8 cellular contexts compared by ENCODE assay signal in the genomic region with DNA sequence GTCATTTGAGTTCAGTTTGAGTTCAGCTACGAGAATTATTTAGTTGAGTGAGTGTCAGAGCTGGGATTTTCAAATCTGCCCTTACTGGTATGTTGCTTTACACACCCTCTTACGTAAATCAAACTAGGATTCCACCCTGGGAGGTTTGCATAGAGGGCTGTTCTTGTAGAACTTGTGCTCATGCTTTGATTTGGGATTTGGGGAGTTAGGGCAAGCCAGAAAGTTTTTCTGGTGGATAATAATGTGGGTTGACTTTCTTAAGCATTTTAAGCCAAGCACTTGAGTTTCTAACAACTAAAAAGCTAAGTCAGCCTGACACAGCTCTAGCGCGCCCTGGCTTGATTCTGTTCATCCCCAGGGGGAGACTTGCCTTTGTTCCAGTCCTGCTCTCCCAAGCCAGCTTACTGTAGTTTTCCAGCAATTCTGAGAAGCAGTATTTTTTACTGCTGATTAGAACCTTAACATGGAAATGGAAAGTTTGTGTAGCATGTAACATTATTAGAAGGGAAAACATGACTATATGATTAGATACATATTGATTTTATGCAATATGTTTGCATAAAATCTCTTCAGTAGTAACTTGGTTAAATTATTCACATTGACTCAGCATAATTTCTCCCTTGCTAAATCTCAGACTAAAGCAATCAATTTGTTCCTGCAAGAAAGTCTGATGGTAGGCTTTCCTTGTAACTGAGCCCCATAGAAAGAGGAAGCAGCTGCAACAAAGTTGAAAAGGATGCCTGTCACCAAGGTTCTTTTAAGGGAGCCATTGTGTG. TPM values are rescaled to one million over a fixed set of nuclear protein-coding genes. Genes with fewer than 3 reads are reported as not detected.
DNase-seq lines count a peak whose midpoint lies in the region; ATAC-seq, FAIRE-seq and TF ChIP-seq lines count a peak whose summit lies in the region.

No MANE protein-coding gene starts in this region.

- H3K27ac ChIP-seq in psoas muscle, result peak overlapping the region; percentile 58

- ATAC-seq in activated T-cell treated with anti-CD3 and anti-CD28 coated beads, Interleukin-2, amount 50 U/mL, for 72 hours (replicated peaks in 1 of 2), result no peak
- ATAC-seq in T-helper 17 cell (peak; percentile 35), psoas muscle (peak in 2 of 4 donors; percentile 66 to 73), GM18498 (IDR thresholded peaks at IDR 0.05; ENCODE audit: unreplicated experiment) (no peak)

- intact Hi-C loops in psoas muscle (cut with DNase I), result no loop called here

- peaks cover 10% of the 10 kb centered on the region for H3K4me1 Mint-ChIP-seq in activated T-cell treated with anti-CD3 and anti-CD28 coated beads, Interleukin-2, amount 50 U/mL, for 24 hours (ENCODE audit: low read depth)
- H3K4me1 Mint-ChIP-seq in activated T-cell treated with anti-CD3 and anti-CD28 coated beads, Interleukin-2, amount 50 U/mL, for 72 hours (ENCODE audit: low read depth), result peaks cover 11% of the 10 kb centered on the region
- H3K4me1 Mint-ChIP-seq in T-helper 17 cell, result peaks cover 2% of the 10 kb centered on the region

- WGBS in psoas muscle, 3 donors, result 33 to 48% (median 44%) methylated on average over 4 of the region's 4 CpGs

- H3K36me3 Mint-ChIP-seq in activated T-cell treated with anti-CD3 and anti-CD28 coated beads, Interleukin-2, amount 50 U/mL, for 24 hours (ENCODE audit: low read depth), result no peaks in the 10 kb centered on the region
- no peaks in the 10 kb centered on the region for H3K36me3 Mint-ChIP-seq in activated T-cell treated with anti-CD3 and anti-CD28 coated beads, Interleukin-2, amount 50 U/mL, for 72 hours (ENCODE audit: insufficient read depth in 2 of 2)
- peaks cover 5% of the 10 kb centered on the region for H3K36me3 Mint-ChIP-seq in T-helper 17 cell (ENCODE audit: low read depth)

- FAIRE-seq in urothelium cell line (lab: Jason Lieb, UNC), result no peak

- no peak for TF ChIP-seq CTCF in psoas muscle (IDR thresholded peaks at IDR 0.05)

- no peak for DNase-seq in activated T-cell treated with anti-CD3 and anti-CD28 coated beads, Interleukin-2, amount 50 U/mL, for 24 hours
- DNase-seq in activated T-cell treated with anti-CD3 and anti-CD28 coated beads, Interleukin-2, amount 50 U/mL, for 72 hours, result no peak
- no peak for DNase-seq in T-helper 17 cell
- peak; percentile 57 for DNase-seq in globus pallidus (ENCODE audit: low spot score)
- peak; percentile 30 to 58 for DNase-seq in psoas muscle
- no peak for DNase-seq in urothelium cell line (ENCODE audit: low spot score)
- DNase-seq in NCI-H446 (lab: John Stamatoyannopoulos, UW), result no peak

- no peak overlapping the region for H3K4me3 Mint-ChIP-seq in activated T-cell treated with anti-CD3 and anti-CD28 coated beads, Interleukin-2, amount 50 U/mL, for 24 hours
- H3K4me3 Mint-ChIP-seq in activated T-cell treated with anti-CD3 and anti-CD28 coated beads, Interleukin-2, amount 50 U/mL, for 72 hours, result no peak overlapping the region
- H3K4me3 Mint-ChIP-seq in T-helper 17 cell, result no peak overlapping the region

- no peaks in the 10 kb centered on the region for H3K27me3 Mint-ChIP-seq in activated T-cell treated with anti-CD3 and anti-CD28 coated beads, Interleukin-2, amount 50 U/mL, for 24 hours
- no peaks in the 10 kb centered on the region for H3K27me3 Mint-ChIP-seq in activated T-cell treated with anti-CD3 and anti-CD28 coated beads, Interleukin-2, amount 50 U/mL, for 72 hours (ENCODE audit: low read depth)
- no peaks in the 10 kb centered on the region for H3K27me3 Mint-ChIP-seq in T-helper 17 cell

- peaks cover 8% of the 10 kb centered on the region for H3K4me1 ChIP-seq in psoas muscle

- peaks cover 0 to 5% of the 10 kb centered on the region in 2 donors for H3K36me3 ChIP-seq in psoas muscle (ENCODE audit: insufficient read depth in 1 of 2, low read depth in 1 of 2)

- no peaks in the 10 kb centered on the region for H3K27me3 ChIP-seq in psoas muscle (ENCODE audit: insufficient read depth in 3 of 3, low read length in 2 of 3)

- H3K4me3 ChIP-seq in psoas muscle, result peak overlapping the region; percentile 45

- H3K9me3 ChIP-seq in T-helper 17 cell (ENCODE audit: control insufficient read depth, low read length, poor library complexity, severe bottlenecking) (no peaks in the 10 kb centered on the region), psoas muscle (no peaks in the 10 kb centered on the region)

- H3K27ac Mint-ChIP-seq in activated T-cell treated with anti-CD3 and anti-CD28 coated beads, Interleukin-2, amount 50 U/mL, for 24 hours, result peak overlapping the region; percentile 22
- no peak overlapping the region for H3K27ac Mint-ChIP-seq in activated T-cell treated with anti-CD3 and anti-CD28 coated beads, Interleukin-2, amount 50 U/mL, for 72 hours
- H3K27ac Mint-ChIP-seq in T-helper 17 cell, result no peak overlapping the region

- no peaks in the 10 kb centered on the region for H3K9me3 Mint-ChIP-seq in activated T-cell treated with anti-CD3 and anti-CD28 coated beads, Interleukin-2, amount 50 U/mL, for 24 hours
- peaks cover 0 to 1% of the 10 kb centered on the region in 2 donors for H3K9me3 Mint-ChIP-seq in activated T-cell treated with anti-CD3 and anti-CD28 coated beads, Interleukin-2, amount 50 U/mL, for 72 hours

RNA-seq across cellular contexts. Expression of a gene that starts 11.1 kb away (rescaled TPM):
- total RNA-seq in activated T-cell treated with anti-CD3 and anti-CD28 coated beads, Interleukin-2, amount 50 U/mL, for 72 hours, result 10 to 100 TPM; 66.7 to 78.8 TPM
- total RNA-seq in T-helper 17 cell (10 to 100 TPM; 22.7 to 40.0 TPM), psoas muscle (10 to 100 TPM; 25.1 to 39.2 (median 28.4) TPM)
- 10 to 100 TPM; 24.9 to 33.1 (median 29.5) TPM for polyA plus RNA-seq in psoas muscle

RNA-seq across cellular contexts. Expression of a gene that starts 42.4 kb away (rescaled TPM):
- 10 to 100 TPM; 15.7 to 16.8 TPM for total RNA-seq in activated T-cell treated with anti-CD3 and anti-CD28 coated beads, Interleukin-2, amount 50 U/mL, for 72 hours
- total RNA-seq in T-helper 17 cell (1 to 10 TPM; 3.8 to 6.3 TPM), psoas muscle (1 to 10 TPM; 2.2 to 7.6 (median 6.6) TPM)
- 10 to 100 TPM in 1 of 3 donors, 1 to 10 TPM in 2; 7.5 to 31.4 (median 7.5) TPM for polyA plus RNA-seq in psoas muscle

Comparison
In these comparisons a context has a peak if more than half of its experiments do, and no peak if none do; other contexts are left out.
1. DNase-seq: peak in globus pallidus (single experiment) and psoas muscle (2 of 2); none in activated T-cell treated with anti-CD3 and anti-CD28 coated beads, Interleukin-2, amount 50 U/mL, for 24 hours (single experiment), activated T-cell treated with anti-CD3 and anti-CD28 coated beads, Interleukin-2, amount 50 U/mL, for 72 hours (0 of 2), T-helper 17 cell (0 of 3), urothelium cell line (single experiment) and NCI-H446 (0 of 2).